ENCODE assay signal across 9 cellular contexts in the genomic region with DNA sequence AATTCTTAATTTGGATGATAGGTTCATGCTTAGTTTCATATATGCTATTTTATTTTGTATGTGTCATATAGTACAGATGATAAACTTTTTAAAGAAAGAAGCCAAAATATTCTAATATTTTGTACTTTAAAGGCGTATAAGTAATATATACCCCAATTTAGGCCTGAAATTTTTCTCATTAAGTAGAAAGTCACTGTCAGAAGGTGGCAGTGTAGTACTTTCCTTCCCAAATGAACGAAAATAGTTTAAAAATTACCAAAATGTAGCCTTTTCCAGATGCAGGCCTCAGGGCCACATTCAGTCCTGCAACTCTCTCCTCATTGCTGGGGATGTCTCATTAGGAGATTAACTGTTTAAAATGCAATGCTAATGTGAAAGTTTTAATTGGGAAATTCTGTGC.
A peak's percentile ranks its signal among the peaks of the same experiment; 100 is the strongest.
DNase-seq lines count a peak whose midpoint lies in the region; ATAC-seq and TF ChIP-seq lines count a peak whose summit lies in the region.
"Had no signal": no experiment of that assay in that cellular context is flagged by ENCODE, and none has a peak within 500 bp of the region (broad histone marks: within the 10 kb centered on the region; RNA-seq: fewer than 3 reads in every experiment).

No MANE protein-coding gene starts in this region.

- H3K79me2 ChIP-seq in GM23338 (replicated peaks; ENCODE audit: insufficient read depth) (no peaks in the 10 kb centered on the region), PC-3 (ENCODE audit: low read length) (no peaks in the 10 kb centered on the region)

- no peak overlapping the region for H3K4me3 Mint-ChIP-seq in GM23338
- no peak overlapping the region for H3K4me3 Mint-ChIP-seq in immature natural killer cell
- H3K4me3 Mint-ChIP-seq: activated CD4-positive, alpha-beta memory T cell treated with anti-CD3 and anti-CD28 coated beads for 36 hours had no signal

- no peak for TF ChIP-seq POLR2A in esophagus muscularis mucosa (IDR thresholded peaks at IDR 0.05; ENCODE audit: low read depth)

- CTCF ChIA-PET in PC-3 (lab: Charles Lee) = no interaction called here

- H3K9me2 ChIP-seq in GM23338 (ENCODE audit: insufficient read depth) (no peaks in the 10 kb centered on the region), PC-3 (replicated peaks; ENCODE audit: low read length) (no peaks in the 10 kb centered on the region)

- no peaks in the 10 kb centered on the region for H3K4me1 ChIP-seq in GM23338 (ENCODE audit: insufficient read depth)
- no peaks in the 10 kb centered on the region for H3K4me1 ChIP-seq in PC-3 (ENCODE audit: insufficient read depth, low read length)
- no peaks in the 10 kb centered on the region for H3K4me1 ChIP-seq in esophagus muscularis mucosa
- H3K4me1 ChIP-seq: colonic mucosa had no signal

- POLR2A ChIA-PET in PC-3 (lab: Charles Lee; ENCODE audit: unreplicated experiment) = no interaction called here

- H3K27me3 Mint-ChIP-seq in GM23338 (ENCODE audit: insufficient read depth, low read depth, poor library complexity) (no peaks in the 10 kb centered on the region), immature natural killer cell (ENCODE audit: low read depth in 3 of 3) (no peaks in the 10 kb centered on the region)
- H3K27me3 Mint-ChIP-seq: activated CD4-positive, alpha-beta memory T cell treated with anti-CD3 and anti-CD28 coated beads for 36 hours had no signal

- H3F3A ChIP-seq in GM23338 (replicated peaks; ENCODE audit: low read depth) (no peaks in the 10 kb centered on the region), PC-3 (ENCODE audit: low read length, unreplicated experiment) (no peaks in the 10 kb centered on the region)

- H3K27ac Mint-ChIP-seq in GM23338 (peak overlapping the region; percentile 61; the same call in 1 of the 2 replicates), immature natural killer cell (no peak overlapping the region)
- H3K27ac Mint-ChIP-seq: activated CD4-positive, alpha-beta memory T cell treated with anti-CD3 and anti-CD28 coated beads for 36 hours had no signal

- intact Hi-C loops in PC-3 (cut with micrococcal nuclease) = loop anchor here (1.0 to 10.0 kb wide), 5 partner anchors 345 to 1005 kb away; no protein-coding TSS in a partner anchor
- intact Hi-C loops in esophagus muscularis mucosa (cut with DNase I) = no loop called here

- H3K4me1 Mint-ChIP-seq in GM23338 = peaks cover 6% of the 10 kb centered on the region; the same call in 2 of the 3 replicates
- no peaks in the 10 kb centered on the region for H3K4me1 Mint-ChIP-seq in immature natural killer cell

- DNase-seq in GM23338 (ENCODE audit: low spot score) = peak; percentile 53
- peak; percentile 35 for DNase-seq in PC-3
- DNase-seq in epithelial cell of esophagus (ENCODE audit: low read depth) = peak; percentile 36
- peak; percentile 39 for DNase-seq in pons (ENCODE audit: low spot score)
- DNase-seq in immature natural killer cell = no peak
- no peak for DNase-seq in esophagus muscularis mucosa (ENCODE audit: extremely low spot score)
- DNase-seq: activated CD4-positive, alpha-beta memory T cell treated with anti-CD3 and anti-CD28 coated beads for 36 hours; colonic mucosa had no signal

- TF ChIP-seq CTCF in GM23338 (conservative IDR thresholded peaks at IDR 0.05; ENCODE audit: low read depth in 2 of 2) (peak; percentile 61 to 71), PC-3 (conservative IDR thresholded peaks at IDR 0.05; ENCODE audit: low read depth, low read length) (peak; percentile 61), epithelial cell of esophagus (IDR thresholded peaks at IDR 0.05; ENCODE audit: insufficient read depth, low read depth, low read length, missing control alignments) (peak; percentile 35), esophagus muscularis mucosa (IDR thresholded peaks at IDR 0.05) (no peak)

- BruUV-seq in PC-3 (replicated peaks; lab: Mats Ljungman, UMichigan) = no TSS peak

- H4K20me1 ChIP-seq in GM23338 (replicated peaks; ENCODE audit: insufficient read depth) (no peaks in the 10 kb centered on the region), PC-3 (ENCODE audit: low read length) (no peaks in the 10 kb centered on the region)

- H3K9me3 Mint-ChIP-seq in GM23338 (no peaks in the 10 kb centered on the region), immature natural killer cell (peaks cover 0 to 9% (median 4%) of the 10 kb centered on the region in 6 donors)

- WGBS in esophagus muscularis mucosa = 48% methylated on average over 2 of the region's 2 CpGs

- H2AFZ ChIP-seq in GM23338 (no peak overlapping the region), PC-3 (ENCODE audit: low read length) (no peak overlapping the region)

- H3K4me3 ChIP-seq in GM23338 = no peak overlapping the region
- no peak overlapping the region for H3K4me3 ChIP-seq in PC-3 (ENCODE audit: low read length)
- H3K4me3 ChIP-seq in epithelial cell of esophagus (ENCODE audit: low read length) = no peak overlapping the region
- H3K4me3 ChIP-seq in esophagus muscularis mucosa = no peak overlapping the region
- H3K4me3 ChIP-seq: colonic mucosa had no signal

- H3K27ac ChIP-seq in GM23338 (ENCODE audit: low read depth) = no peak overlapping the region
- H3K27ac ChIP-seq in PC-3 (ENCODE audit: low read length) = no peak overlapping the region
- no peak overlapping the region for H3K27ac ChIP-seq in esophagus muscularis mucosa (replicated peaks in 1 of 4)
- H3K27ac ChIP-seq: colonic mucosa had no signal

- H3K36me3 ChIP-seq in GM23338 (ENCODE audit: insufficient read depth) (no peaks in the 10 kb centered on the region), PC-3 (ENCODE audit: low read depth, low read length) (no peaks in the 10 kb centered on the region), esophagus muscularis mucosa (no peaks in the 10 kb centered on the region)
- H3K36me3 ChIP-seq: colonic mucosa had no signal

- no peak overlapping the region for H3K9ac ChIP-seq in PC-3 (ENCODE audit: low read length)

- no peak for TF ChIP-seq EP300 in esophagus muscularis mucosa (IDR thresholded peaks at IDR 0.05)

- H3K36me3 Mint-ChIP-seq in GM23338 (ENCODE audit: low read depth) (no peaks in the 10 kb centered on the region), immature natural killer cell (no peaks in the 10 kb centered on the region)
- H3K36me3 Mint-ChIP-seq: activated CD4-positive, alpha-beta memory T cell treated with anti-CD3 and anti-CD28 coated beads for 36 hours had no signal

- H3K9me3 ChIP-seq in PC-3 (ENCODE audit: low read length) = no peaks in the 10 kb centered on the region
- H3K9me3 ChIP-seq in esophagus muscularis mucosa = no peaks in the 10 kb centered on the region
- H3K9me3 ChIP-seq: colonic mucosa had no signal

- H3K4me2 ChIP-seq in GM23338 (no peak overlapping the region), PC-3 (ENCODE audit: low read length) (no peak overlapping the region)

- H3K27me3 ChIP-seq in GM23338 (ENCODE audit: insufficient read depth) (no peaks in the 10 kb centered on the region), PC-3 (ENCODE audit: low read length) (no peaks in the 10 kb centered on the region), esophagus muscularis mucosa (no peaks in the 10 kb centered on the region)
- H3K27me3 ChIP-seq: colonic mucosa had no signal

- ATAC-seq in GM23338 (no peak), PC-3 (no peak; the same call in 1 of the 2 replicates), HG03039 (IDR thresholded peaks at IDR 0.05; ENCODE audit: unreplicated experiment) (no peak)

TF ChIP-seq in GM23338, 12 proteins besides CTCF, POLR2A, EP300 and RAD21 (continues in another document):
- TF ChIP-seq POLR2AphosphoS5 (IDR thresholded peaks at IDR 0.05; ENCODE audit: low read depth) (no peak), EZH2 (IDR thresholded peaks at IDR 0.05; ENCODE audit: low read depth, unreplicated experiment) (no peak), STAT1 (IDR thresholded peaks at IDR 0.05; ENCODE audit: unreplicated experiment) (no peak), ZNF114 (CRISPR knock-in tag; IDR thresholded peaks at IDR 0.05) (no peak), JUNB (IDR thresholded peaks at IDR 0.05; ENCODE audit: unreplicated experiment) (no peak), ZNF331 (CRISPR knock-in tag; IDR thresholded peaks at IDR 0.05; ENCODE audit: low read depth) (no peak)
- TF ChIP-seq, protein P1, sequence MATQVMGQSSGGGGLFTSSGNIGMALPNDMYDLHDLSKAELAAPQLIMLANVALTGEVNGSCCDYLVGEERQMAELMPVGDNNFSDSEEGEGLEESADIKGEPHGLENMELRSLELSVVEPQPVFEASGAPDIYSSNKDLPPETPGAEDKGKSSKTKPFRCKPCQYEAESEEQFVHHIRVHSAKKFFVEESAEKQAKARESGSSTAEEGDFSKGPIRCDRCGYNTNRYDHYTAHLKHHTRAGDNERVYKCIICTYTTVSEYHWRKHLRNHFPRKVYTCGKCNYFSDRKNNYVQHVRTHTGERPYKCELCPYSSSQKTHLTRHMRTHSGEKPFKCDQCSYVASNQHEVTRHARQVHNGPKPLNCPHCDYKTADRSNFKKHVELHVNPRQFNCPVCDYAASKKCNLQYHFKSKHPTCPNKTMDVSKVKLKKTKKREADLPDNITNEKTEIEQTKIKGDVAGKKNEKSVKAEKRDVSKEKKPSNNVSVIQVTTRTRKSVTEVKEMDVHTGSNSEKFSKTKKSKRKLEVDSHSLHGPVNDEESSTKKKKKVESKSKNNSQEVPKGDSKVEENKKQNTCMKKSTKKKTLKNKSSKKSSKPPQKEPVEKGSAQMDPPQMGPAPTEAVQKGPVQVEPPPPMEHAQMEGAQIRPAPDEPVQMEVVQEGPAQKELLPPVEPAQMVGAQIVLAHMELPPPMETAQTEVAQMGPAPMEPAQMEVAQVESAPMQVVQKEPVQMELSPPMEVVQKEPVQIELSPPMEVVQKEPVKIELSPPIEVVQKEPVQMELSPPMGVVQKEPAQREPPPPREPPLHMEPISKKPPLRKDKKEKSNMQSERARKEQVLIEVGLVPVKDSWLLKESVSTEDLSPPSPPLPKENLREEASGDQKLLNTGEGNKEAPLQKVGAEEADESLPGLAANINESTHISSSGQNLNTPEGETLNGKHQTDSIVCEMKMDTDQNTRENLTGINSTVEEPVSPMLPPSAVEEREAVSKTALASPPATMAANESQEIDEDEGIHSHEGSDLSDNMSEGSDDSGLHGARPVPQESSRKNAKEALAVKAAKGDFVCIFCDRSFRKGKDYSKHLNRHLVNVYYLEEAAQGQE (IDR thresholded peaks at IDR 0.05; ENCODE audit: unreplicated experiment) = no peak
- TF ChIP-seq, protein P2, sequence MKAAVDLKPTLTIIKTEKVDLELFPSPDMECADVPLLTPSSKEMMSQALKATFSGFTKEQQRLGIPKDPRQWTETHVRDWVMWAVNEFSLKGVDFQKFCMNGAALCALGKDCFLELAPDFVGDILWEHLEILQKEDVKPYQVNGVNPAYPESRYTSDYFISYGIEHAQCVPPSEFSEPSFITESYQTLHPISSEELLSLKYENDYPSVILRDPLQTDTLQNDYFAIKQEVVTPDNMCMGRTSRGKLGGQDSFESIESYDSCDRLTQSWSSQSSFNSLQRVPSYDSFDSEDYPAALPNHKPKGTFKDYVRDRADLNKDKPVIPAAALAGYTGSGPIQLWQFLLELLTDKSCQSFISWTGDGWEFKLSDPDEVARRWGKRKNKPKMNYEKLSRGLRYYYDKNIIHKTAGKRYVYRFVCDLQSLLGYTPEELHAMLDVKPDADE (IDR thresholded peaks at IDR 0.05) = no peak

Comparison
In these comparisons a context has a peak if more than half of its experiments do, and no peak if none do; other contexts are left out.
1. DNase-seq: peak in GM23338 (single experiment), PC-3 (single experiment), epithelial cell of esophagus (single experiment) and pons (single experiment); none in immature natural killer cell (0 of 3) and esophagus muscularis mucosa (single experiment).
2. CTCF ChIP-seq: peak in GM23338 (2 of 2), PC-3 (single experiment) and epithelial cell of esophagus (single experiment); none in esophagus muscularis mucosa (0 of 3).